21 cellular contexts compared by ENCODE assay signal in genomic region chr10:132021504-132022143, GRCh38. TPM values are rescaled to one million over a fixed set of nuclear protein-coding genes. Genes with fewer than 3 reads are reported as not detected.
DNase-seq lines count a peak whose midpoint lies in the region; ATAC-seq, FAIRE-seq and TF ChIP-seq lines count a peak whose summit lies in the region.
"Had no signal": no experiment of that assay in that cellular context is flagged by ENCODE, and none has a peak within 500 bp of the region (broad histone marks: within the 10 kb centered on the region; RNA-seq: fewer than 3 reads in every experiment).

No MANE protein-coding gene starts in this region.

- in situ Hi-C loops in HepG2 (cut with HindIII; ENCODE audit: extremely low pct_ligation_motif_present, low pct_unique_long_range_greater_than_20kb), result loop anchor here (5.0 kb wide), 2 partner anchors 44 to 129 kb away; no protein-coding TSS in a partner anchor

- H3K4me3 ChIP-seq in HepG2 (replicated peaks in 1 of 3; ENCODE audit: insufficient read depth in 1 of 3, low read depth in 2 of 3, low read length in 3 of 3) (no peak overlapping the region), right lobe of liver (no peak overlapping the region), osteoblast (ENCODE audit: insufficient read depth, low read length) (no peak overlapping the region), mucosa of descending colon (no peak overlapping the region)
- H3K4me3 ChIP-seq: BLaER1 treated with 17β-estradiol and CSF1 and Interleukin-3, amounts not matched to agents 10 nM and 100 nM; GM23338 had no signal

- WGBS in HepG2 (ENCODE audit: low lambda C conversion rate), result 45% methylated on average over 8 of the region's 16 CpGs
- no CpG with 5 or more reads among the region's 16 CpGs for WGBS in right lobe of liver (ENCODE audit: insufficient coverage, low coverage, low lambda C conversion rate, missing lambda C conversion rate)

- FAIRE-seq in HepG2 (lab: Jason Lieb, UNC), result no peak
- FAIRE-seq: GM12891, GM18507 had no signal

- H4K20me1 ChIP-seq in HepG2 (ENCODE audit: insufficient read depth, low read length) (no peaks in the 10 kb centered on the region), osteoblast (ENCODE audit: insufficient read depth, low read length) (no peaks in the 10 kb centered on the region)

- H3K79me2 ChIP-seq in HepG2 (ENCODE audit: insufficient read depth, low read length) (no peaks in the 10 kb centered on the region), osteoblast (ENCODE audit: insufficient read depth, low read length) (no peaks in the 10 kb centered on the region)

- peaks cover 2 to 28% of the 10 kb centered on the region in 2 experiments for H3K27me3 ChIP-seq in HepG2 (ENCODE audit: control insufficient read depth in 1 of 2, insufficient read depth in 2 of 2, low read length in 2 of 2)
- no peaks in the 10 kb centered on the region for H3K27me3 ChIP-seq in right lobe of liver
- peaks cover 14% of the 10 kb centered on the region for H3K27me3 ChIP-seq in osteoblast (ENCODE audit: insufficient read depth, low read length)

- TF ChIP-seq POLR2A in HepG2 (IDR thresholded peaks at IDR 0.05; ENCODE audit: insufficient read depth in 1 of 2, low read depth in 2 of 2, low read length in 2 of 2) (no peak), right lobe of liver (IDR thresholded peaks at IDR 0.05) (no peak)

- H3K27ac Mint-ChIP-seq in activated CD4-positive, alpha-beta memory T cell treated with anti-CD3 and anti-CD28 coated beads, Interleukin-2, amount 10 ng/mL, durations not matched to agents 7 days and 5 days, result no peak overlapping the region
- H3K27ac Mint-ChIP-seq: B cell; CD8-positive, alpha-beta memory T cell; GM23338; HFFc6 had no signal

- TF ChIP-seq CTCF in HepG2 (CRISPR knock-in tag; IDR thresholded peaks at IDR 0.05), result no peak
- TF ChIP-seq CTCF in right lobe of liver (IDR thresholded peaks at IDR 0.05), result no peak
- no peak for TF ChIP-seq CTCF in osteoblast (IDR thresholded peaks at IDR 0.05; ENCODE audit: extremely low read depth, low read depth, low read length)
- TF ChIP-seq CTCF in mucosa of descending colon (IDR thresholded peaks at IDR 0.05), result no peak

- CTCF ChIA-PET in HepG2 (lab: Yijun Ruan, JAX; ENCODE audit: low intra/inter-chr PET ratio, low total read pairs), result no interaction called here
- CTCF ChIA-PET in activated CD4-positive, alpha-beta memory T cell treated with anti-CD3 and anti-CD28 coated beads, Interleukin-2, amount 10 ng/mL, durations not matched to agents 7 days and 5 days (lab: Charles Lee), result interaction anchor here (0.5 to 2.0 kb wide), 2 partner anchors 39 to 136 kb away, joined by 3 to 10 read pairs; no protein-coding TSS in a partner anchor

- no peak for TF ChIP-seq EP300 in HepG2 (IDR thresholded peaks at IDR 0.05; ENCODE audit: low read depth in 2 of 2, low read length in 2 of 2)
- TF ChIP-seq EP300 in HepG2 (CRISPR knock-in tag; IDR thresholded peaks at IDR 0.05; ENCODE audit: borderline replicate concordance), result no peak

- BruUV-seq in HepG2 (replicated peaks; lab: Mats Ljungman, UMichigan), result no TSS peak

- H3K9me3 Mint-ChIP-seq in activated CD4-positive, alpha-beta memory T cell treated with anti-CD3 and anti-CD28 coated beads, Interleukin-2, amount 10 ng/mL, durations not matched to agents 7 days and 5 days, result no peaks in the 10 kb centered on the region
- H3K9me3 Mint-ChIP-seq: CD8-positive, alpha-beta memory T cell; HFFc6 had no signal

- H3K9me3 ChIP-seq in HepG2 (ENCODE audit: low read length) (no peaks in the 10 kb centered on the region), right lobe of liver (no peaks in the 10 kb centered on the region), osteoblast (ENCODE audit: low read depth, low read length) (no peaks in the 10 kb centered on the region), mucosa of descending colon (no peaks in the 10 kb centered on the region)

- peaks cover 4% of the 10 kb centered on the region for H3K4me1 Mint-ChIP-seq in activated CD4-positive, alpha-beta memory T cell treated with anti-CD3 and anti-CD28 coated beads, Interleukin-2, amount 10 ng/mL, durations not matched to agents 7 days and 5 days

- ATAC-seq in HepG2, result no peak
- ATAC-seq in right lobe of liver, result no peak
- peak; percentile 14 for ATAC-seq in esophagus mucosa
- no peak for ATAC-seq in mucosa of descending colon
- ATAC-seq: GM23338, HCT116 had no signal

- POLR2A ChIA-PET in HepG2 (lab: Yijun Ruan, JAX), result no interaction called here
- POLR2A ChIA-PET in activated CD4-positive, alpha-beta memory T cell treated with anti-CD3 and anti-CD28 coated beads, Interleukin-2, amount 10 ng/mL, durations not matched to agents 7 days and 5 days (lab: Charles Lee), result no interaction called here

- no peaks in the 10 kb centered on the region for H3K36me3 ChIP-seq in HepG2 (replicated peaks in 1 of 2; ENCODE audit: control insufficient read depth in 1 of 2, insufficient read depth in 2 of 2, low read length in 2 of 2)
- no peaks in the 10 kb centered on the region for H3K36me3 ChIP-seq in right lobe of liver
- no peaks in the 10 kb centered on the region for H3K36me3 ChIP-seq in osteoblast (ENCODE audit: insufficient read depth, low read length)
- no peaks in the 10 kb centered on the region for H3K36me3 ChIP-seq in mucosa of descending colon (ENCODE audit: low read depth)
- H3K36me3 ChIP-seq: BLaER1 treated with 17β-estradiol and CSF1 and Interleukin-3, amounts not matched to agents 10 nM and 100 nM had no signal

- H3K4me1 ChIP-seq in HepG2 (ENCODE audit: insufficient read depth, low read length), result peaks cover 14% of the 10 kb centered on the region
- peaks cover 0 to 8% (median 0%) of the 10 kb centered on the region in 4 donors for H3K4me1 ChIP-seq in right lobe of liver
- H3K4me1 ChIP-seq in osteoblast (ENCODE audit: insufficient read depth, low read length), result peaks cover 8% of the 10 kb centered on the region
- H3K4me1 ChIP-seq in mucosa of descending colon (ENCODE audit: low read depth), result no peaks in the 10 kb centered on the region

- H3K27ac ChIP-seq in HepG2 (ENCODE audit: extremely low read length, insufficient read depth, low read length) (no peak overlapping the region), right lobe of liver (no peak overlapping the region), osteoblast (ENCODE audit: low read depth, low read length) (no peak overlapping the region)
- H3K27ac ChIP-seq: BLaER1 treated with 17β-estradiol and CSF1 and Interleukin-3, amounts not matched to agents 10 nM and 100 nM; HL-60 had no signal

- H3K4me2 ChIP-seq in HepG2 (ENCODE audit: low read depth, low read length) (no peak overlapping the region), osteoblast (ENCODE audit: insufficient read depth, low read length) (no peak overlapping the region)
- H3K4me2 ChIP-seq: BLaER1 treated with 17β-estradiol and CSF1 and Interleukin-3, amounts not matched to agents 10 nM and 100 nM; GM23338 had no signal

- no peak overlapping the region for H3K9ac ChIP-seq in HepG2 (ENCODE audit: insufficient read depth, low read depth, low read length)
- H3K9ac ChIP-seq: BLaER1 treated with 17β-estradiol and CSF1 and Interleukin-3, amounts not matched to agents 10 nM and 100 nM had no signal

- H3K36me3 Mint-ChIP-seq in activated CD4-positive, alpha-beta memory T cell treated with anti-CD3 and anti-CD28 coated beads, Interleukin-2, amount 10 ng/mL, durations not matched to agents 7 days and 5 days (ENCODE audit: low read depth), result no peaks in the 10 kb centered on the region
- H3K36me3 Mint-ChIP-seq: CD8-positive, alpha-beta memory T cell had no signal

- H2AFZ ChIP-seq in HepG2 (ENCODE audit: low read length) (no peak overlapping the region), osteoblast (ENCODE audit: low read length) (no peak overlapping the region)
- H2AFZ ChIP-seq: GM23338 had no signal

- no peak overlapping the region for H3K4me3 Mint-ChIP-seq in activated CD4-positive, alpha-beta memory T cell treated with anti-CD3 and anti-CD28 coated beads, Interleukin-2, amount 10 ng/mL, durations not matched to agents 7 days and 5 days
- H3K4me3 Mint-ChIP-seq: B cell; CD8-positive, alpha-beta memory T cell; GM23338; HFFc6 had no signal

- DNase-seq in HepG2 (ENCODE audit: low spot score) (no peak), right lobe of liver (no peak), osteoblast (ENCODE audit: insufficient read length, low spot score, missing footprints) (peak; percentile 63), mucosa of descending colon (no peak)
- no peak for DNase-seq in activated CD4-positive, alpha-beta memory T cell treated with anti-CD3 and anti-CD28 coated beads, Interleukin-2, amount 10 ng/mL, durations not matched to agents 7 days and 5 days
- DNase-seq: CD8-positive, alpha-beta memory T cell; COR-L47; DMS 273 treated with DMSO at 0.1 percent for 48 hours; DMS53; DND-41; EL; HFFc6; IMR-90 had no signal

- TF ChIP-seq RAD21 in HepG2 (CRISPR knock-in tag; IDR thresholded peaks at IDR 0.05), result no peak

- intact Hi-C loops in HepG2 (cut with micrococcal nuclease; ENCODE audit: unreplicated experiment), result loop anchor here (2.0 kb wide), 2 partner anchors 25 to 43 kb away; no protein-coding TSS in a partner anchor
- intact Hi-C loops in right lobe of liver (cut with DNase I), result loop anchor here (5.0 kb wide), 1 partner anchor 139 kb away; no protein-coding TSS in a partner anchor
- intact Hi-C loops in mucosa of descending colon (cut with DNase I, micrococcal nuclease), result loop anchor here (2.0 to 5.0 kb wide), 2 partner anchors 134 to 137 kb away; no protein-coding TSS in a partner anchor

- peaks cover 19% of the 10 kb centered on the region for H3K27me3 Mint-ChIP-seq in activated CD4-positive, alpha-beta memory T cell treated with anti-CD3 and anti-CD28 coated beads, Interleukin-2, amount 10 ng/mL, durations not matched to agents 7 days and 5 days

RNA-seq across cellular contexts. Expression of gene BNIP3, which starts 39.9 kb away (rescaled TPM):
- total RNA-seq in HepG2 (2016; rRNA removed; fragmentation: Illumina TruSeq; extraction: Trizol) (73.7 and 86.7 TPM in 2 replicates), right lobe of liver (100 to 1,000 TPM in 4 of 6 experiments, 10 to 100 TPM in 2; 87.7 to 373 (median 102) TPM), esophagus mucosa (30.0 TPM), osteoblast (53.0 and 112 TPM in 2 replicates), mucosa of descending colon (10 to 100 TPM in 1 of 3 donors, 1 to 10 TPM in 2; 2.5 to 25.8 (median 5.6) TPM)
- 57.4 and 60.2 TPM in 2 replicates for total RNA-seq in HepG2 (2016; cell fraction: cytosol; rRNA removed; fragmentation: Illumina TruSeq; extraction: Trizol; ENCODE audit: low read depth)
- 71.8 and 94.2 TPM in 2 replicates for total RNA-seq in HepG2 (2016; cell fraction: insoluble cytoplasmic fraction; rRNA removed; fragmentation: Illumina TruSeq; extraction: Trizol)
- 64.9 and 67.4 TPM in 2 replicates for total RNA-seq in HepG2 (2016; cell fraction: membrane; rRNA removed; fragmentation: Illumina TruSeq; extraction: Trizol)
- total RNA-seq in HepG2 (2016; cell fraction: nucleus; rRNA removed; fragmentation: Illumina TruSeq; extraction: Trizol), result 26.3 and 33.7 TPM in 2 replicates
- 170 and 223 TPM in 2 replicates for polyA plus RNA-seq in HepG2 (2011; rRNA removed)
- polyA plus RNA-seq in HepG2 (2011; cell fraction: cytosol; rRNA removed), result 338 and 339 TPM in 2 replicates
- polyA plus RNA-seq in HepG2 (2011; cell fraction: nucleus; rRNA removed), result 163 and 165 TPM in 2 replicates
- 188 and 302 TPM in 2 replicates for polyA plus RNA-seq in HepG2 (2012)
- polyA plus RNA-seq in HepG2 (2016; cell fraction: cytosol; fragmentation: Illumina TruSeq; extraction: Trizol; ENCODE audit: low read depth), result 70.8 and 79.0 TPM in 2 replicates
- 107 and 108 TPM in 2 replicates for polyA plus RNA-seq in HepG2 (2016; cell fraction: insoluble cytoplasmic fraction; fragmentation: Illumina TruSeq; extraction: Trizol; ENCODE audit: low read depth)
- polyA plus RNA-seq in HepG2 (2016; cell fraction: membrane; fragmentation: Illumina TruSeq; extraction: Trizol; ENCODE audit: low read depth), result 59.2 and 59.3 TPM in 2 replicates
- polyA plus RNA-seq in HepG2 (2016; cell fraction: nucleus; fragmentation: Illumina TruSeq; extraction: Trizol; ENCODE audit: insufficient read depth, low read depth), result 56.7 and 59.3 TPM in 2 replicates
- 13.5 and 140 TPM in 2 replicates for polyA minus RNA-seq in HepG2 (2011; rRNA and poly(A)+ RNA removed; ENCODE audit: low replicate concordance)
- 117 and 136 TPM in 2 replicates for polyA minus RNA-seq in HepG2 (2011; cell fraction: cytosol; rRNA and poly(A)+ RNA removed)
- polyA minus RNA-seq in HepG2 (2011; cell fraction: nucleus; rRNA and poly(A)+ RNA removed), result 54.7 and 62.3 TPM in 2 replicates
- 10 to 100 TPM; 60.2 to 62.3 TPM for total RNA-seq in activated CD4-positive, alpha-beta memory T cell treated with anti-CD3 and anti-CD28 coated beads, Interleukin-2, amount 10 ng/mL, durations not matched to agents 7 days and 5 days

RNA-seq across cellular contexts. Expression of gene JAKMIP3, which starts 44.1 kb away (rescaled TPM):
- total RNA-seq in HepG2 (2016; rRNA removed; fragmentation: Illumina TruSeq; extraction: Trizol) (0.04 and 0.11 TPM in 2 replicates), right lobe of liver (under 1 TPM; 0.06 to 0.22 (median 0.18) TPM), esophagus mucosa (0.04 TPM), osteoblast (0.29 and 0.36 TPM in 2 replicates), mucosa of descending colon (1 to 10 TPM in 1 of 3 donors, under 1 TPM in 2; 0.20 to 1.4 (median 0.24) TPM)
- total RNA-seq in HepG2 (2016; cell fraction: cytosol; rRNA removed; fragmentation: Illumina TruSeq; extraction: Trizol; ENCODE audit: low read depth), result not detected in 2 replicates
- total RNA-seq in HepG2 (2016; cell fraction: insoluble cytoplasmic fraction; rRNA removed; fragmentation: Illumina TruSeq; extraction: Trizol), result 0.11 TPM in 1 of 2 replicates, not detected in the other
- total RNA-seq in HepG2 (2016; cell fraction: membrane; rRNA removed; fragmentation: Illumina TruSeq; extraction: Trizol), result 0.03 TPM in 2 replicates
- total RNA-seq in HepG2 (2016; cell fraction: nucleus; rRNA removed; fragmentation: Illumina TruSeq; extraction: Trizol), result 0.12 and 0.22 TPM in 2 replicates
- 0.03 and 0.12 TPM in 2 replicates for polyA plus RNA-seq in HepG2 (2011; rRNA removed)
- 0.01 and 0.03 TPM in 2 replicates for polyA plus RNA-seq in HepG2 (2011; cell fraction: cytosol; rRNA removed)
- polyA plus RNA-seq in HepG2 (2011; cell fraction: nucleus; rRNA removed), result 0.40 and 0.45 TPM in 2 replicates
- 0.07 and 0.12 TPM in 2 replicates for polyA plus RNA-seq in HepG2 (2012)
- polyA plus RNA-seq in HepG2 (2016; cell fraction: cytosol; fragmentation: Illumina TruSeq; extraction: Trizol; ENCODE audit: low read depth), result 0.02 TPM in 1 of 2 replicates, not detected in the other
- 0.04 and 0.08 TPM in 2 replicates for polyA plus RNA-seq in HepG2 (2016; cell fraction: insoluble cytoplasmic fraction; fragmentation: Illumina TruSeq; extraction: Trizol; ENCODE audit: low read depth)
- 0.03 TPM in 1 of 2 replicates, not detected in the other for polyA plus RNA-seq in HepG2 (2016; cell fraction: membrane; fragmentation: Illumina TruSeq; extraction: Trizol; ENCODE audit: low read depth)
- 0.45 and 0.53 TPM in 2 replicates for polyA plus RNA-seq in HepG2 (2016; cell fraction: nucleus; fragmentation: Illumina TruSeq; extraction: Trizol; ENCODE audit: insufficient read depth, low read depth)
- polyA minus RNA-seq in HepG2 (2011; rRNA and poly(A)+ RNA removed; ENCODE audit: low replicate concordance), result 0.07 TPM in 1 of 2 replicates, not detected in the other
- polyA minus RNA-seq in HepG2 (2011; cell fraction: cytosol; rRNA and poly(A)+ RNA removed), result not detected in 2 replicates
- 0.12 and 0.26 TPM in 2 replicates for polyA minus RNA-seq in HepG2 (2011; cell fraction: nucleus; rRNA and poly(A)+ RNA removed)
- under 1 TPM; 0.83 to 0.90 TPM for total RNA-seq in activated CD4-positive, alpha-beta memory T cell treated with anti-CD3 and anti-CD28 coated beads, Interleukin-2, amount 10 ng/mL, durations not matched to agents 7 days and 5 days
- polyA plus RNA-seq: CD8-positive, alpha-beta memory T cell had no signal
